In the genomic region with DNA sequence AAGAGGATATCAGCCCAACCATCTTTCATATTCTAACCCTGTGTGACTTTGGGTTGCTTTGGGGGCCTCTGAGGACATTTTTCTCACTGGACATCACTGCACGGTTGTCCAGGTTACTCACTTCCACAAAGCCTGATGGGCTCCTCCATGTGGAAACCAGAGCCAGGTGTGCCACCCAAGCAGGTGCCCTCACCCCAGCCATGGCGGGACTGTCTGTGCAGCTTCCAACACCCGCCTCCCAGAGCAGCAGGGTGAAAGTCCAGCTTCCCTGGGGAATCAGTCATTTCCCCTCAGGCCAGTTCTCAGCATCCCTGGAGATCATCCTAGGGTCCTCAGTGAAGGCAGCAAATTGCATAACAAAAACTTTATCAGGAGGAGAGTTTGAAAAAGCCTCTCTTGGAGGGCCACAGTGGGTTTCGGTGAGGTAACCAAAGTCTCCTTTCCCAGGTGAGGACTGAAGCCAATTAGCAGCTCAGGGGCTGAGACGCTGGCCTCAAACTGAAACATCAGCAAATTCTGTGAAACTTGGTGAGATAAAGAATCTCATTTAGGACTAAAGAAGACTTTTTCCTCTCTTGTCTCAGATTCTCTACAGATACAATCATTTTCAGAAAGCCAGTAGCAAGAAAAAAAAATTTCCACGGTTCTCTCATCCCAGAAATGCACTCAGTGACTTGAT, we compare ENCODE assay signal across 24 cellular contexts.
"Had no signal": no experiment of that assay in that cellular context is flagged by ENCODE, and none has a peak within 500 bp of the region (broad histone marks: within the 10 kb centered on the region; RNA-seq: fewer than 3 reads in every experiment).

No MANE protein-coding gene starts in this region.

- H3K36me3 ChIP-seq: ascending aorta had no signal

- H3K9me3 ChIP-seq: ascending aorta, body of pancreas had no signal

- H3K27ac ChIP-seq: ascending aorta, body of pancreas had no signal

- H3K4me1 ChIP-seq: ascending aorta, body of pancreas had no signal

- DNase-seq: activated B cell treated with CpG ODN at 0.5 μM for 24 hours; activated CD4-positive, alpha-beta T cell treated with anti-CD3 and anti-CD28 coated beads for 1 hour; activated CD4-positive, alpha-beta T cell treated with anti-CD3 and anti-CD28 coated beads, Interleukin-2, amount 10 ng/mL, durations not matched to agents 24 days and 14 days; activated CD4-positive, alpha-beta T cell treated with anti-CD3 and anti-CD28 coated beads, Interleukin-2, amount 50 U/mL, for 48 hours; activated CD8-positive, alpha-beta memory T cell treated with anti-CD3 and anti-CD28 coated beads, Interleukin-2, amount 10 ng/mL, durations not matched to agents 7 days and 5 days; activated effector memory CD4-positive, alpha-beta T cell treated with Interleukin-2 at 50 U/mL for 16 hours; activated naive CD4-positive, alpha-beta T cell; activated T-cell treated with anti-CD3 and anti-CD28 coated beads, Interleukin-2, amount 50 U/mL, for 24 hours; body of pancreas; central memory CD4-positive, alpha-beta T cell; KG1; NCI-H1105; NCI-H1436; NCI-H1694 treated with DMSO at 0.1 percent for 48 hours; NCI-H2029 treated with DMSO at 0.1 percent for 48 hours; NCI-H510A treated with DMSO at 0.1 percent for 48 hours; NCI-H69; PC-3; SHP77 treated with DMSO at 0.1 percent for 48 hours; T-helper 17 cell; T-helper 9 cell had no signal

- H3K27me3 ChIP-seq: ascending aorta, body of pancreas had no signal

- H3K4me3 ChIP-seq: ascending aorta, body of pancreas had no signal

- ATAC-seq: activated CD8-positive, alpha-beta memory T cell treated with anti-CD3 and anti-CD28 coated beads, Interleukin-2, amount 10 ng/mL, durations not matched to agents 7 days and 5 days; body of pancreas; PC-3; T-helper 17 cell had no signal

- FAIRE-seq: bronchial epithelial cell, RCC 7860 had no signal
